In genomic region chr20:45290677-45291355, GRCh38 we compare ENCODE assay signal across 9 cellular contexts. TPM values are rescaled to one million over a fixed set of nuclear protein-coding genes. Genes with fewer than 3 reads are reported as not detected.
DNase-seq lines count a peak whose midpoint lies in the region; ATAC-seq, FAIRE-seq and TF ChIP-seq lines count a peak whose summit lies in the region.
"Had no signal": no experiment of that assay in that cellular context is flagged by ENCODE, and none has a peak within 500 bp of the region (broad histone marks: within the 10 kb centered on the region; RNA-seq: fewer than 3 reads in every experiment).

No MANE protein-coding gene starts in this region.

- CTCF ChIA-PET in PC-9 (lab: Charles Lee): interaction anchor here (0.5 to 4.4 kb wide), 11 partner anchors 9 to 698 kb away, joined by 3 to 19 read pairs (median 4); no protein-coding TSS in a partner anchor

- no peak overlapping the region for H3K4me3 Mint-ChIP-seq in activated T-cell treated with anti-CD3 and anti-CD28 coated beads, Interleukin-2, amount 50 U/mL, for 4 hours
- H3K4me3 Mint-ChIP-seq in nephron progenitor cell: no peak overlapping the region

- H3K36me3 Mint-ChIP-seq in activated T-cell treated with anti-CD3 and anti-CD28 coated beads, Interleukin-2, amount 50 U/mL, for 4 hours (ENCODE audit: insufficient read depth): no peaks in the 10 kb centered on the region
- H3K36me3 Mint-ChIP-seq in nephron progenitor cell (ENCODE audit: low read depth): no peaks in the 10 kb centered on the region

- H3K9me3 ChIP-seq in PC-9 (ENCODE audit: insufficient read depth, low read depth) (0 out of 2 replicates have a peak, but pooled peaks cover 5% of the 10 kb centered on the region), fibroblast of lung (ENCODE audit: control insufficient read depth, insufficient read depth, low read depth, low read length) (no peaks in the 10 kb centered on the region), stomach (no peaks in the 10 kb centered on the region)

- peaks cover 35% of the 10 kb centered on the region for H3K27me3 Mint-ChIP-seq in activated T-cell treated with anti-CD3 and anti-CD28 coated beads, Interleukin-2, amount 50 U/mL, for 4 hours (ENCODE audit: low read depth)
- H3K27me3 Mint-ChIP-seq in nephron progenitor cell (ENCODE audit: low read depth, poor library complexity): peaks cover 54% of the 10 kb centered on the region

- no peak overlapping the region for H3K9ac ChIP-seq in fibroblast of lung (ENCODE audit: insufficient read depth, low read length)

- H2AFZ ChIP-seq in PC-9: peak overlapping the region; percentile 67
- no peak overlapping the region for H2AFZ ChIP-seq in fibroblast of lung (ENCODE audit: low read length)

- no peaks in the 10 kb centered on the region for H3K9me2 ChIP-seq in PC-9 (ENCODE audit: insufficient read depth)

- no peak overlapping the region for H3K4me3 ChIP-seq in PC-9
- no peak overlapping the region for H3K4me3 ChIP-seq in fibroblast of lung (replicated peaks in 1 of 4; ENCODE audit: control extremely low read depth in 1 of 4, insufficient read depth in 1 of 4, low read depth in 3 of 4, low read length in 4 of 4)
- no peak overlapping the region for H3K4me3 ChIP-seq in stomach

- peaks cover 28% of the 10 kb centered on the region; the same call in 1 of the 2 replicates for H3F3A ChIP-seq in PC-9 (ENCODE audit: insufficient read depth, low read depth)

- TF ChIP-seq POLR2A in stomach (IDR thresholded peaks at IDR 0.05): no peak

- no peaks in the 10 kb centered on the region for H3K27me3 ChIP-seq in PC-9 (ENCODE audit: insufficient read depth, low read depth)
- H3K27me3 ChIP-seq in fibroblast of lung (ENCODE audit: control insufficient read depth, insufficient read depth, low read length): peaks cover 19% of the 10 kb centered on the region
- H3K27me3 ChIP-seq in stomach: peaks cover 0 to 45% (median 10%) of the 10 kb centered on the region in 3 donors

- peak overlapping the region; percentile 46 for H3K4me2 ChIP-seq in PC-9
- H3K4me2 ChIP-seq in fibroblast of lung (ENCODE audit: extremely low read depth, insufficient read depth, low read length): no peak overlapping the region

- intact Hi-C loops in PC-9 (cut with micrococcal nuclease; ENCODE audit: unreplicated experiment) (loop anchor here (1.0 to 10.0 kb wide), 7 partner anchors 37 to 606 kb away; partner anchors contain the start of genes PABPC1L and SLPI), stomach (cut with DNase I; ENCODE audit: low total_unique reads) (loop anchor here (10.0 kb wide), 1 partner anchor 276 kb away; no protein-coding TSS in a partner anchor)

- peak; percentile 93 for TF ChIP-seq CTCF in D721Med (IDR thresholded peaks at IDR 0.05; ENCODE audit: insufficient read depth, missing control alignments)
- peak; percentile 98 for TF ChIP-seq CTCF in PC-9 (conservative IDR thresholded peaks at IDR 0.05)
- peak; percentile 91 to 94 for TF ChIP-seq CTCF in fibroblast of lung (conservative IDR thresholded peaks at IDR 0.05 in 1 of 2, IDR thresholded peaks at IDR 0.05 in 1 of 2; ENCODE audit: low read depth in 1 of 2, low read length in 2 of 2)
- peak; percentile 83 for TF ChIP-seq CTCF in nephron progenitor cell (IDR thresholded peaks at IDR 0.05)
- TF ChIP-seq CTCF in stomach (IDR thresholded peaks at IDR 0.05): peak in 5 of 7 experiments; percentile 74 to 85 (median 78)

- no peak for TF ChIP-seq EP300 in stomach (IDR thresholded peaks at IDR 0.05)

- peaks cover 15% of the 10 kb centered on the region for H3K4me1 ChIP-seq in PC-9 (replicated peaks; ENCODE audit: insufficient read depth)
- H3K4me1 ChIP-seq in fibroblast of lung (ENCODE audit: control insufficient read depth, extremely low read depth, insufficient read depth, low read length): peaks cover 2% of the 10 kb centered on the region
- H3K4me1 ChIP-seq in stomach: peaks cover 4 to 24% (median 16%) of the 10 kb centered on the region in 4 donors

- H3K36me3 ChIP-seq in PC-9 (ENCODE audit: low read depth) (no peaks in the 10 kb centered on the region), fibroblast of lung (ENCODE audit: control insufficient read depth, insufficient read depth, low read length) (no peaks in the 10 kb centered on the region), stomach (no peaks in the 10 kb centered on the region)

- no peaks in the 10 kb centered on the region for H3K9me3 Mint-ChIP-seq in activated T-cell treated with anti-CD3 and anti-CD28 coated beads, Interleukin-2, amount 50 U/mL, for 4 hours
- H3K9me3 Mint-ChIP-seq in nephron progenitor cell: peaks cover 20% of the 10 kb centered on the region

- no peaks in the 10 kb centered on the region for H4K20me1 ChIP-seq in PC-9 (ENCODE audit: insufficient read depth)
- no peaks in the 10 kb centered on the region for H4K20me1 ChIP-seq in fibroblast of lung (ENCODE audit: control insufficient read depth, extremely low read depth, insufficient read depth, low read length)

- peaks cover 8% of the 10 kb centered on the region for H3K4me1 Mint-ChIP-seq in activated T-cell treated with anti-CD3 and anti-CD28 coated beads, Interleukin-2, amount 50 U/mL, for 4 hours (ENCODE audit: low read depth)
- H3K4me1 Mint-ChIP-seq in nephron progenitor cell: peaks cover 21% of the 10 kb centered on the region

- 15 to 20% (median 17%) methylated on average over 8 of the region's 8 CpGs for WGBS in stomach, 5 donors

- H3K27ac ChIP-seq in PC-9: no peak overlapping the region
- H3K27ac ChIP-seq in fibroblast of lung (ENCODE audit: insufficient read depth, low read length): no peak overlapping the region
- H3K27ac ChIP-seq in stomach: no peak overlapping the region

- no peak overlapping the region for H3K27ac Mint-ChIP-seq in nephron progenitor cell

- FAIRE-seq in D721Med (lab: Jason Lieb, UNC): no peak

- BruUV-seq in PC-9 (replicated peaks; lab: Mats Ljungman, UMichigan): no TSS peak

- in situ Hi-C loops in KBM-7 (cut with MboI; ENCODE audit: low pct_unique_long_range_greater_than_20kb, low sequenced_read_pairs): no loop called here

- POLR2A ChIA-PET in PC-9 (lab: Charles Lee; ENCODE audit: unreplicated experiment): interaction anchor here (0.5 to 0.7 kb wide), 3 partner anchors 47 to 527 kb away, joined by 3 read pairs; no protein-coding TSS in a partner anchor

- DNase-seq in D721Med (ENCODE audit: insufficient read length, low spot score) (peak; percentile 61), KBM-7 (peak; percentile 91), PC-9 (peak; percentile 78 to 87), fibroblast of lung (ENCODE audit: low read depth in 2 of 2) (peak; percentile 37 to 71), nephron progenitor cell (peak; percentile 84), stomach (peak; percentile 88)
- peak; percentile 53 for DNase-seq in activated T-cell treated with anti-CD3 and anti-CD28 coated beads, Interleukin-2, amount 50 U/mL, for 4 hours

- H3K79me2 ChIP-seq in PC-9 (ENCODE audit: low read depth): no peaks in the 10 kb centered on the region
- no peaks in the 10 kb centered on the region for H3K79me2 ChIP-seq in fibroblast of lung (ENCODE audit: control insufficient read depth, insufficient read depth, low read length)

- peak; percentile 41 to 56 for ATAC-seq in activated T-cell treated with anti-CD3 and anti-CD28 coated beads, Interleukin-2, amount 50 U/mL, for 4 hours
- no peak for ATAC-seq in HG03354 (IDR thresholded peaks at IDR 0.05; ENCODE audit: poor library complexity, severe bottlenecking, unreplicated experiment)

RNA-seq across cellular contexts. Expression of gene RBPJL, which starts 15.8 kb away (rescaled TPM):
- total RNA-seq in PC-9 (2021) (not detected in 2 replicates), fibroblast of lung (not detected in 2 replicates), stomach (1 to 10 TPM in 1 of 5 donors, not detected in 4; 2.2 TPM)
- total RNA-seq in activated T-cell treated with anti-CD3 and anti-CD28 coated beads, Interleukin-2, amount 50 U/mL, for 4 hours: under 1 TPM in 2 of 3 donors, not detected in 1; 0.13 to 0.19 TPM
- polyA plus RNA-seq in fibroblast of lung (not detected in 2 replicates), stomach (10 to 100 TPM in 1 of 3 donors, 1 to 10 TPM in 2; 2.7 to 10.4 (median 4.1) TPM)
- polyA plus RNA-seq in fibroblast of lung (2012): not detected in 2 replicates
- not detected in 2 replicates for polyA minus RNA-seq in fibroblast of lung (ENCODE audit: low replicate concordance)
- total RNA-seq: T-helper 1 cell treated with Interleukin-12 subunit alpha and Interleukin-12 subunit beta and Interleukin-4 antibody, amounts not matched to agents 30 ng/mL and 1 ng/mL, for 36 hours had no signal

RNA-seq across cellular contexts. Expression of gene MATN4, which starts 17.3 kb away (rescaled TPM):
- total RNA-seq in PC-9 (2021): 0.33 and 0.60 TPM in 2 replicates
- total RNA-seq in activated T-cell treated with anti-CD3 and anti-CD28 coated beads, Interleukin-2, amount 50 U/mL, for 4 hours: under 1 TPM in 2 of 3 donors, not detected in 1; 0.11 to 0.13 TPM
- under 0.01 TPM in 2 replicates for total RNA-seq in fibroblast of lung
- polyA plus RNA-seq in fibroblast of lung: 0.02 and 0.06 TPM in 2 replicates
- polyA plus RNA-seq in fibroblast of lung (2012): not detected in 2 replicates
- not detected in 2 replicates for polyA minus RNA-seq in fibroblast of lung (ENCODE audit: low replicate concordance)
- under 1 TPM in 1 of 5 donors, not detected in 4; 0.37 TPM for total RNA-seq in stomach
- under 1 TPM in 2 of 3 donors, not detected in 1; 0.25 to 0.30 TPM for polyA plus RNA-seq in stomach

RNA-seq across cellular contexts. Expression of gene SLPI, which starts 36.5 kb away (rescaled TPM):
- total RNA-seq in PC-9 (2021): 55.1 and 111 TPM in 2 replicates
- under 1 TPM; 0.63 to 0.95 (median 0.83) TPM for total RNA-seq in activated T-cell treated with anti-CD3 and anti-CD28 coated beads, Interleukin-2, amount 50 U/mL, for 4 hours
- total RNA-seq in fibroblast of lung: 0.17 and 0.77 TPM in 2 replicates
- polyA plus RNA-seq in fibroblast of lung: 3.7 TPM in 1 of 2 replicates, not detected in the other
- polyA plus RNA-seq in fibroblast of lung (2012): 1.8 TPM in 1 of 2 replicates, not detected in the other
- not detected in 2 replicates for polyA minus RNA-seq in fibroblast of lung (ENCODE audit: low replicate concordance)
- total RNA-seq in stomach: 100 to 1,000 TPM in 3 of 5 donors, 10 to 100 TPM in 1, 1 to 10 TPM in 1; 9.7 to 276 (median 127) TPM
- 100 to 1,000 TPM in 2 of 3 donors, 10 to 100 TPM in 1; 42.8 to 420 (median 150) TPM for polyA plus RNA-seq in stomach

RNA-seq across cellular contexts. Expression of gene SDC4, which starts 57.4 kb away (rescaled TPM):
- total RNA-seq in PC-9 (2021) (114 and 117 TPM in 2 replicates), fibroblast of lung (142 and 175 TPM in 2 replicates), stomach (100 to 1,000 TPM in 2 of 5 donors, 10 to 100 TPM in 3; 27.4 to 343 (median 81.4) TPM)
- total RNA-seq in activated T-cell treated with anti-CD3 and anti-CD28 coated beads, Interleukin-2, amount 50 U/mL, for 4 hours: 100 to 1,000 TPM in 2 of 3 donors, 10 to 100 TPM in 1; 94.0 to 138 (median 102) TPM
- polyA plus RNA-seq in fibroblast of lung (226 and 312 TPM in 2 replicates), stomach (10 to 100 TPM; 29.6 to 97.3 (median 78.8) TPM)
- polyA plus RNA-seq in fibroblast of lung (2012): 220 and 326 TPM in 2 replicates
- 291 and 339 TPM in 2 replicates for polyA minus RNA-seq in fibroblast of lung (ENCODE audit: low replicate concordance)
